ENCODE assay signal across 8 cellular contexts in genomic region chr21:34129039-34129891, GRCh38. TPM values are rescaled to one million over a fixed set of nuclear protein-coding genes. Genes with fewer than 3 reads are reported as not detected.
DNase-seq lines count a peak whose midpoint lies in the region; ATAC-seq and TF ChIP-seq lines count a peak whose summit lies in the region.

No MANE protein-coding gene starts in this region.

- peaks cover 0 to 8% of the 10 kb centered on the region in 2 donors for H3K36me3 ChIP-seq in gastrocnemius medialis

- 26% methylated on average over 17 of the region's 17 CpGs for WGBS in right cardiac atrium

- H3K9me3 ChIP-seq in right cardiac atrium (ENCODE audit: control insufficient read depth, low read length) (no peaks in the 10 kb centered on the region), gastrocnemius medialis (no peaks in the 10 kb centered on the region)

- intact Hi-C loops in right cardiac atrium (cut with DNase I) (no loop called here), gastrocnemius medialis (cut with DNase I; ENCODE audit: low total_unique reads) (loop anchor here (2.0 to 5.0 kb wide), 3 partner anchors 54 to 207 kb away; no protein-coding TSS in a partner anchor)

- peak in 3 of 5 experiments; percentile 19 to 53 (median 50) for TF ChIP-seq CTCF in gastrocnemius medialis (IDR thresholded peaks at IDR 0.05 in 4 of 5, conservative IDR thresholded peaks at IDR 0.05 in 1 of 5)

- ATAC-seq in HG02870 (IDR thresholded peaks at IDR 0.05; ENCODE audit: unreplicated experiment) (peak; percentile 89), right cardiac atrium (peak; percentile 91 to 92), gastrocnemius medialis (peak; percentile 78 to 81)

- peak in 1 of 2 donors; percentile 2 for TF ChIP-seq POLR2A in gastrocnemius medialis (IDR thresholded peaks at IDR 0.05)

- H3K4me3 ChIP-seq in right cardiac atrium (ENCODE audit: low read length) (no peak overlapping the region), gastrocnemius medialis (peak overlapping the region; percentile 30 to 41 (median 38))

- no peaks in the 10 kb centered on the region for H3K27me3 ChIP-seq in right cardiac atrium (ENCODE audit: control insufficient read depth, insufficient read depth)
- no peaks in the 10 kb centered on the region for H3K27me3 ChIP-seq in gastrocnemius medialis

- peak; percentile 46 for DNase-seq in T follicular helper cell (ENCODE audit: low read depth)
- peak in 45 of 58 donors; percentile 11 to 86 (median 39) for DNase-seq in anterior cingulate cortex (lab: John Stamatoyannopoulos, UW)
- peak; percentile 66 to 84 (median 72) for DNase-seq in right cardiac atrium
- peak; percentile 74 to 81 for DNase-seq in gastrocnemius medialis
- DNase-seq in DMS153 treated with DMSO at 0.1 percent for 48 hours (lab: John Stamatoyannopoulos, UW; ENCODE audit: unreplicated experiment), result no peak
- no peak for DNase-seq in SW480 (ENCODE audit: low spot score)
- no peak for DNase-seq in NCI-H748 (lab: John Stamatoyannopoulos, UW; ENCODE audit: unreplicated experiment)

- H3K27ac ChIP-seq in right cardiac atrium (ENCODE audit: low read length) (peak overlapping the region; percentile 80), gastrocnemius medialis (peak overlapping the region; percentile 79 to 95 (median 88))

- in situ Hi-C loops in gastrocnemius medialis (cut with MboI; ENCODE audit: low sequenced_read_pairs in 4 of 4), result no loop called here

- peaks cover 32% of the 10 kb centered on the region for H3K4me1 ChIP-seq in right cardiac atrium (ENCODE audit: control insufficient read depth, insufficient read depth, low read length)
- H3K4me1 ChIP-seq in gastrocnemius medialis, result peaks cover 71 to 92% of the 10 kb centered on the region in 2 donors

RNA-seq across cellular contexts. Expression of gene MRPS6, which starts 55.9 kb away (rescaled TPM):
- 10 to 100 TPM; 67.6 to 78.1 (median 73.1) TPM for total RNA-seq in right cardiac atrium
- polyA plus RNA-seq in right cardiac atrium, result 95.3 TPM
- total RNA-seq in gastrocnemius medialis, result 10 to 100 TPM; 17.3 to 54.8 (median 29.3) TPM

RNA-seq across cellular contexts. Expression of gene SLC5A3, which starts 55.9 kb away (rescaled TPM):
- total RNA-seq in right cardiac atrium (10 to 100 TPM in 1 of 4 donors, 1 to 10 TPM in 3; 4.1 to 11.7 (median 6.7) TPM), gastrocnemius medialis (10 to 100 TPM in 1 of 4 donors, 1 to 10 TPM in 3; 2.0 to 22.2 (median 6.2) TPM)
- 2.2 TPM for polyA plus RNA-seq in right cardiac atrium

Comparison
In these comparisons a context has a peak if more than half of its experiments do, and no peak if none do; other contexts are left out.
1. DNase-seq: peak in T follicular helper cell (single experiment), anterior cingulate cortex (45 of 58), right cardiac atrium (3 of 3) and gastrocnemius medialis (2 of 2); none in DMS153 treated with DMSO at 0.1 percent for 48 hours (single experiment), SW480 (single experiment) and NCI-H748 (single experiment).
2. Peak in every context shown above with its lines, with median percentiles within 50 percentile points of each other: ATAC-seq.